ENCODE assay signal across 22 cellular contexts in the genomic region with DNA sequence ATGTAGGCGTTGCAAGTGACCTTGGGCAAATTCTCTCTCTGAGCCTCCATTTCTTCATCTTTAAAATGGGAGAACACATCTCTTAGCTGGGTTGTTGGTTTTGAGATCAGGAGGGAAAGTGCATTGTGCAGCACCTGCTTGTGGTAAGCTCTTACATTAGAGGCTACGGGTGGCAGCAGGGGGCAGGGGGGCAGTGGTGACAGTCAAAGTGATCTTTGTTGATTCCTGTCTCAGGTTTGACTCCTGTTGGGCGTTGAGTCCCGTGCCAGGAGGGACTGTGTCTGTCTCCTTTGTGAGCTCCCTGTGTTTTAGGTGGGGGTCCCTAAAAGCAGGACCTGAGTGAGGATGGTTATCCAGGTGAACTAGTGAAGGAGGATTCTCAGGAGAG.
"Had no signal": no experiment of that assay in that cellular context is flagged by ENCODE, and none has a peak within 500 bp of the region (broad histone marks: within the 10 kb centered on the region; RNA-seq: fewer than 3 reads in every experiment).

No MANE protein-coding gene starts in this region.

- ATAC-seq: left lobe of liver, lower lobe of right lung, sciatic nerve had no signal

- H3K9me3 ChIP-seq: colonic mucosa, thoracic aorta, transverse colon had no signal

- H3K4me1 Mint-ChIP-seq: memory B cell had no signal

- H3K9ac ChIP-seq: parathyroid adenoma had no signal

- DNase-seq: colonic mucosa; dermis blood vessel endothelial cell; foreskin melanocyte; head of caudate nucleus; hippocampal formation; lower lobe of right lung; midbrain; nucleus accumbens; stimulated activated CD4-positive, alpha-beta T cell treated with anti-CD3 and anti-CD28 coated beads, Interleukin-2, amount 100 ng/mL, for 24 hours; stimulated activated CD4-positive, alpha-beta T cell treated with anti-CD3 and anti-CD28 coated beads, Interleukin-4, amount 100 ng/mL, for 4 hours; stimulated activated naive CD4-positive, alpha-beta T cell; stomach; substantia nigra; transverse colon had no signal

- H3K4me3 Mint-ChIP-seq: memory B cell, nephron had no signal

- H3K27ac Mint-ChIP-seq: memory B cell had no signal

- H3K36me3 ChIP-seq: cardiac muscle cell, colonic mucosa, lower lobe of right lung, thoracic aorta, transverse colon had no signal

- H3K27ac ChIP-seq: cardiac muscle cell, colonic mucosa, lower lobe of right lung, parathyroid adenoma, skin epidermis, stomach, thoracic aorta, transverse colon had no signal

- H3K4me3 ChIP-seq: cardiac muscle cell, colonic mucosa, lower lobe of right lung, skin epidermis, stomach, thoracic aorta, transverse colon had no signal

- H3K4me1 ChIP-seq: colonic mucosa, lower lobe of right lung, parathyroid adenoma, transverse colon had no signal

- H3K27me3 ChIP-seq: cardiac muscle cell, colonic mucosa, stomach, transverse colon had no signal
